ENCODE assay signal across 9 cellular contexts in genomic region chr21:42465008-42465878, GRCh38. TPM values are rescaled to one million over a fixed set of nuclear protein-coding genes. Genes with fewer than 3 reads are reported as not detected.
DNase-seq lines count a peak whose midpoint lies in the region; ATAC-seq and TF ChIP-seq lines count a peak whose summit lies in the region.
"Had no signal": no experiment of that assay in that cellular context is flagged by ENCODE, and none has a peak within 500 bp of the region (broad histone marks: within the 10 kb centered on the region; RNA-seq: fewer than 3 reads in every experiment).

No MANE protein-coding gene starts in this region.

- H3K27ac Mint-ChIP-seq in stimulated activated memory B cell treated with anti-CD40 and anti-IgM and Interleukin-4, amounts not matched to agents 10 μg/mL and 1 μg/mL and 100 μg/mL, for 72 hours: peak overlapping the region; percentile 85

- no peaks in the 10 kb centered on the region for H3K27me3 Mint-ChIP-seq in stimulated activated memory B cell treated with anti-CD40 and anti-IgM and Interleukin-4, amounts not matched to agents 10 μg/mL and 1 μg/mL and 100 μg/mL, for 72 hours

- peak overlapping the region; percentile 11 to 82 (median 60) for H3K27ac ChIP-seq in body of pancreas
- H3K27ac ChIP-seq: heart right ventricle had no signal

- intact Hi-C loops in body of pancreas (cut with DNase I): no loop called here

- no peak for DNase-seq in activated CD4-positive, CD25-positive, alpha-beta regulatory T cell (lab: John Stamatoyannopoulos, UW)
- DNase-seq in KBM-7 (peak; percentile 89), body of pancreas (peak; percentile 24 to 78 (median 46)), NCI-H2029 treated with DMSO at 0.1 percent for 48 hours (lab: John Stamatoyannopoulos, UW) (no peak), AG08396 (ENCODE audit: low spot score) (no peak)
- DNase-seq in stimulated activated CD4-positive, alpha-beta T cell treated with anti-CD3 and anti-CD28 coated beads, Interleukin-4, amount 100 ng/mL, for 4 hours: no peak
- DNase-seq: heart right ventricle had no signal

- peaks cover 6% of the 10 kb centered on the region for H3K9me3 Mint-ChIP-seq in stimulated activated memory B cell treated with anti-CD40 and anti-IgM and Interleukin-4, amounts not matched to agents 10 μg/mL and 1 μg/mL and 100 μg/mL, for 72 hours

- no peaks in the 10 kb centered on the region for H3K36me3 ChIP-seq in body of pancreas (replicated peaks in 1 of 2; ENCODE audit: insufficient read depth in 1 of 2, low read depth in 2 of 2)
- H3K36me3 ChIP-seq: heart right ventricle had no signal

- ATAC-seq in activated CD4-positive, CD25-positive, alpha-beta regulatory T cell treated with anti-CD3 and anti-CD28 coated beads, Interleukin-2, amount 50 U/mL, for 24 hours: peak; percentile 29 to 46
- peak; percentile 67 for ATAC-seq in body of pancreas
- ATAC-seq in stimulated activated memory B cell treated with anti-CD40 and anti-IgM and Interleukin-4, amounts not matched to agents 10 μg/mL and 1 μg/mL and 100 μg/mL, for 72 hours: peak; percentile 69

- peak overlapping the region; percentile 30 for H3K4me3 Mint-ChIP-seq in stimulated activated memory B cell treated with anti-CD40 and anti-IgM and Interleukin-4, amounts not matched to agents 10 μg/mL and 1 μg/mL and 100 μg/mL, for 72 hours

- no peak overlapping the region for H3K4me3 ChIP-seq in body of pancreas
- H3K4me3 ChIP-seq: heart right ventricle had no signal

- TF ChIP-seq CTCF in body of pancreas (IDR thresholded peaks at IDR 0.05): no peak

- WGBS in body of pancreas, 2 donors: 24 to 32% methylated on average over 9 of the region's 9 CpGs

- in situ Hi-C loops in KBM-7 (cut with MboI; ENCODE audit: low pct_unique_long_range_greater_than_20kb, low sequenced_read_pairs): no loop called here

- H3K4me1 Mint-ChIP-seq in stimulated activated memory B cell treated with anti-CD40 and anti-IgM and Interleukin-4, amounts not matched to agents 10 μg/mL and 1 μg/mL and 100 μg/mL, for 72 hours: peaks cover 89% of the 10 kb centered on the region

- H3K27me3 ChIP-seq in body of pancreas: no peaks in the 10 kb centered on the region

- H3K4me1 ChIP-seq in body of pancreas: peaks cover 68% of the 10 kb centered on the region

- no peaks in the 10 kb centered on the region for H3K9me3 ChIP-seq in body of pancreas
- H3K9me3 ChIP-seq: heart right ventricle had no signal

- TF ChIP-seq POLR2A in body of pancreas (IDR thresholded peaks at IDR 0.05): peak in 1 of 3 donors; percentile 23

- H3K36me3 Mint-ChIP-seq in stimulated activated memory B cell treated with anti-CD40 and anti-IgM and Interleukin-4, amounts not matched to agents 10 μg/mL and 1 μg/mL and 100 μg/mL, for 72 hours: no peaks in the 10 kb centered on the region

RNA-seq across cellular contexts. Expression of gene RSPH1, which starts 30.8 kb away (rescaled TPM):
- total RNA-seq in body of pancreas: 1 to 10 TPM; 1.6 to 2.3 TPM

RNA-seq across cellular contexts. Expression of gene SLC37A1, which starts 48.4 kb away (rescaled TPM):
- 10 to 100 TPM in 1 of 2 donors, 1 to 10 TPM in 1; 6.3 to 16.3 TPM for total RNA-seq in body of pancreas

Comparison
In these comparisons a context has a peak if more than half of its experiments do, and no peak if none do; other contexts are left out.
1. DNase-seq: peak in KBM-7 (single experiment) and body of pancreas (4 of 4); none in activated CD4-positive, CD25-positive, alpha-beta regulatory T cell (0 of 4), NCI-H2029 treated with DMSO at 0.1 percent for 48 hours (single experiment), stimulated activated CD4-positive, alpha-beta T cell treated with anti-CD3 and anti-CD28 coated beads, Interleukin-4, amount 100 ng/mL, for 4 hours (0 of 2) and AG08396 (single experiment).
2. Peak in every context shown above with its lines, with median percentiles within 50 percentile points of each other: ATAC-seq.